Comparison of ENCODE assay signal across 1 cellular context in the genomic region with DNA sequence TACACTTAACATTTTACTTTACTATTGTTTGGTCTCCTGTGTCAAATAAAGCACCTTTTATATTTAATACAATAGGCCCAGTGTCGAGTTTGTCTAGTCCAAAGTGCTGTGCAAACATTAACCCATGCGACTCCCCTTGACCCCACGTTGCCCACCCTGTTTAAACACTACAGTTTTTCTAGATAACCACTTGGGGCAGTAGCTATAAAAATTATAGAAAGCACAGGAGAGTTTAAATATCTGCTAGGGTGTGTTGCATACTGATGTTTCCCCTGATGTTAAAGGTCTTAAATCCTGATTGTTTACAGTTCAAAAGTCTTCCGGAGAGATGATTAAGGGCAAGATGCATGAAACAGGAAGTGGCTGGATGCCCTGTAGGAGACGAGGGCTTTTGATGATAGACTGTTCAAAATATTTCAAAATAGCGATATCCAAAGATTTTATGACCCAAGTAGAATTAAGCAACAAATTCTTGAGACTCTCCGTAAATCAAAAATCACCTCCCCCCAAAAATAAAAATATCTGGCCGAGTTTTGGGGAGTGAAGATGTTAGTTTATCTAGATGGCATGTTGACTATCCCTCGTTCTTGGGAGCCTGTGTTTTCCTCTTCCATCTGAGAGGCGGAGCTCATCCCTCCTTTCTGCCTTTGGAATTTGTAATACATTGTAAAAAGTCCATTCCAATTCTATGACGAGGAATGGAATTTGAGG.
TF ChIP-seq lines count a peak whose summit lies in the region.

No MANE protein-coding gene starts in this region.

TF ChIP-seq in IMR-90, 13 proteins besides CTCF, POLR2A, EP300 and RAD21 (continued from another document):
- TF ChIP-seq MAZ (IDR thresholded peaks at IDR 0.05; ENCODE audit: borderline replicate concordance, low read depth, low read length), result no peak
- TF ChIP-seq MAFK (IDR thresholded peaks at IDR 0.05; ENCODE audit: low read depth, low read length), result no peak
- no peak for TF ChIP-seq CHD1 (IDR thresholded peaks at IDR 0.05; ENCODE audit: low read depth, low read length)
- TF ChIP-seq NFE2L2 (IDR thresholded peaks at IDR 0.05; ENCODE audit: low read depth, low read length), result no peak
- no peak for TF ChIP-seq MXI1 (IDR thresholded peaks at IDR 0.05; ENCODE audit: borderline replicate concordance, low read depth, low read length)
- no peak for TF ChIP-seq BHLHE40 (IDR thresholded peaks at IDR 0.05; ENCODE audit: low read depth, low read length)
- no peak for TF ChIP-seq FOS (IDR thresholded peaks at IDR 0.05; ENCODE audit: low read depth, low read length)
- TF ChIP-seq SMC3 (IDR thresholded peaks at IDR 0.05; ENCODE audit: low read depth, low read length), result no peak
